In the genomic region with DNA sequence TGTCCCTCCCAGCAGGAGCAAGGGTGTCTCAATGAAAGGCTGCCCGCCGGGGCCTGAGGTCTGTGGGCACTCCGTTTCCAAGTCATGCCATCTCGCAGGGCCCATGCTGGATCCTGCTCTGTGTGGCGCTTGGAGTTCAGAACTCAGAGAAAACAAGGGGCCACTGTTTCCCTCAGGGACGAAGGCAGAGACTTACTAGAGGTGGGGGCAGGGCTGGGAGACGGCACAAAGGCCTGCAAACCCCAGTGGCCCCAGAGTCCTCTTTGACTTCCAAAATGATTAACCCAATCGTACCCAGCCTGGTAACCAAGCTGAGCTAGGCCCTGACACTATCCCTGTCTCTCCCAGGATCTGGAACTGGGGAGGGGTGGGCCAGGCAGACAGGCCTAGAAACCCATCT, we compare ENCODE assay signal across 1 cellular context.
TF ChIP-seq lines count a peak whose summit lies in the region.

No MANE protein-coding gene starts in this region.

TF ChIP-seq in WTC11, 78 proteins besides CTCF, POLR2A, EP300 and RAD21 (continued from another document):
- TF ChIP-seq, protein P1, sequence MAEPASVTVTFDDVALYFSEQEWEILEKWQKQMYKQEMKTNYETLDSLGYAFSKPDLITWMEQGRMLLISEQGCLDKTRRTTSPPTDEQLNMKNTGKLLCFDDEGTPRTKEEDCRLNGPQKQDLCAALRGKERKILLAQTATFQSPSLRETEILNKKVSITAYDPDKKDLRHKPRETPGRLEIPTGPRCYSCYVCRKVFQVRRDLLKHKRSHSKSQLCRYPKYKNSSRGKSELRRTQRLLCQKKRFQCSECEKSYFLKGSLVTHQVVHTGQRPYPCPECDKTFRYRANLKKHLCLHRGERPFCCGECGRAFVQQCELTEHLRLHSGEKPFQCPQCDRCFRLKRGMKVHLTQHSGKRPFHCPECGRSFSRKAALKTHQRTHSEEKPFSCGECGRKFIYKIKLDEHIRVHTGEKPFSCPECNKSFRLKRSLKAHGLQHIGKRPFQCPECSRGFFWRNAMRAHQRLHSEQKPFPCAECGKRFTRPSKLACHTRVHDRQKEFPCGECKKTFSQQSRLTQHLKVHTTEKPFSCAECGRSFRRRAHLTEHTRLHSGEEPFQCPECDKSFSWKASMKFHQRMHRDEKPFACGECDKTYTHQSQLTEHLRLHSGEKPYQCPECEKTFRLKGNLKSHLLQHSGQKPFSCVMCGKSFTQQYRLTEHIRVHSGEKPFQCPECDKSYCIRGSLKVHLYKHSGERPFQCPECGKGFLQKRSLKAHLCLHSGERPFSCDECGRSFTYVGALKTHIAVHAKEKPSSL (CRISPR knock-in tag; conservative IDR thresholded peaks at IDR 0.05) = no peak
- TF ChIP-seq, protein P2, sequence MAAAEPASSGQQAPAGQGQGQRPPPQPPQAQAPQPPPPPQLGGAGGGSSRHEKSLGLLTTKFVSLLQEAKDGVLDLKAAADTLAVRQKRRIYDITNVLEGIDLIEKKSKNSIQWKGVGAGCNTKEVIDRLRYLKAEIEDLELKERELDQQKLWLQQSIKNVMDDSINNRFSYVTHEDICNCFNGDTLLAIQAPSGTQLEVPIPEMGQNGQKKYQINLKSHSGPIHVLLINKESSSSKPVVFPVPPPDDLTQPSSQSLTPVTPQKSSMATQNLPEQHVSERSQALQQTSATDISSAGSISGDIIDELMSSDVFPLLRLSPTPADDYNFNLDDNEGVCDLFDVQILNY (CRISPR knock-in tag; IDR thresholded peaks at IDR 0.05) = no peak
- TF ChIP-seq SMAD4 (CRISPR knock-in tag; IDR thresholded peaks at IDR 0.05) = no peak
- no peak for TF ChIP-seq ZNF121 (CRISPR knock-in tag; IDR thresholded peaks at IDR 0.05)
- no peak for TF ChIP-seq CBFB (CRISPR knock-in tag; IDR thresholded peaks at IDR 0.05; ENCODE audit: low read depth)
- TF ChIP-seq, protein P3, sequence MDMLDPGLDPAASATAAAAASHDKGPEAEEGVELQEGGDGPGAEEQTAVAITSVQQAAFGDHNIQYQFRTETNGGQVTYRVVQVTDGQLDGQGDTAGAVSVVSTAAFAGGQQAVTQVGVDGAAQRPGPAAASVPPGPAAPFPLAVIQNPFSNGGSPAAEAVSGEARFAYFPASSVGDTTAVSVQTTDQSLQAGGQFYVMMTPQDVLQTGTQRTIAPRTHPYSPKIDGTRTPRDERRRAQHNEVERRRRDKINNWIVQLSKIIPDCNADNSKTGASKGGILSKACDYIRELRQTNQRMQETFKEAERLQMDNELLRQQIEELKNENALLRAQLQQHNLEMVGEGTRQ (CRISPR knock-in tag; IDR thresholded peaks at IDR 0.05) = no peak
- TF ChIP-seq ZNF138 (CRISPR knock-in tag; conservative IDR thresholded peaks at IDR 0.05) = no peak
- no peak for TF ChIP-seq IRF2 (CRISPR knock-in tag; IDR thresholded peaks at IDR 0.05; ENCODE audit: borderline replicate concordance, low read depth)
